In the genomic region with DNA sequence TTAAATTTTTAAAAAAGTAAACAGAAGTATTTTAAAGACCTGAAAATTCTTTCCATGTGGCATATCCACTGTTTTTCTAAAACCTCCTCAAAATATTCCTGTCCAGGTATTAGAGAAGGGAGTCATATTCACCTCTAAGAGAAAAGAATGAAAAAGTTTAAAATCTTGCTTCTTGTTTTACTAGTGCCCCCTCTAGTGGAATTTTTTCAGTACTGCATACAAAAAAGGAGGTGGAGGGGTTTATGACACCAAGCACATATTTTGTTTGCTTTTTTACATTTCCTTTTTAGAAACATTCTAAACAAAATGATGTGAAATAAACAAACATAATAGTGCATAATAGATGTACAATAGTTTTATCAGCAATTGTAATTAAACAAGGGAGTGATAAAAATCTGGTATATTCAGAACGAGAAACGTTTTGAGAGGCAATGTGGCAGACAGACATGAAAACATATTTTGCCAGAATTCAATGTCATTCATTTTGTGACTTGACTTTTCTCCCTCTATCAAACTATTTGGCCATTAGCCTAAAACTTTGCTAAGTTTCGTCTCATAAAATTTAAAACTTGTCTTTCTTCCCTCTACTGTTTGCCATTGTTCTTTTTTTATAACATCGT, we compare ENCODE assay signal across 8 cellular contexts.
A peak's percentile ranks its signal among the peaks of the same experiment; 100 is the strongest.
DNase-seq lines count a peak whose midpoint lies in the region; ATAC-seq, FAIRE-seq and TF ChIP-seq lines count a peak whose summit lies in the region.

No MANE protein-coding gene starts in this region.

- POLR2A ChIA-PET in Panc1 (lab: Charles Lee), result no interaction called here

- in situ Hi-C loops in Panc1 (cut with HindIII; ENCODE audit: low pct_unique_long_range_greater_than_20kb, low sequenced_read_pairs), result no loop called here

- H3K4me1 ChIP-seq in Panc1 (ENCODE audit: control insufficient read depth, insufficient read depth, low read length) (no peaks in the 10 kb centered on the region), esophagus squamous epithelium (no peaks in the 10 kb centered on the region)

- H3K4me3 ChIP-seq in Panc1 (ENCODE audit: low read depth in 2 of 2, low read length in 2 of 2) (no peak overlapping the region), esophagus squamous epithelium (no peak overlapping the region), retinal pigment epithelial cell (ENCODE audit: low read length) (no peak overlapping the region)

- no peaks in the 10 kb centered on the region for H3K27me3 ChIP-seq in Panc1 (ENCODE audit: control insufficient read depth, insufficient read depth, low read length)
- H3K27me3 ChIP-seq in esophagus squamous epithelium, result no peaks in the 10 kb centered on the region

- H3K4me3 Mint-ChIP-seq in HFFc6, result no peak overlapping the region
- H3K4me3 Mint-ChIP-seq in activated T-helper 1 cell treated with anti-CD3 and anti-CD28 coated beads, Interleukin-12 subunit alpha, Interleukin-12 subunit beta, Interleukin-2, Interleukin-4 antibody, amounts not matched to agents 30 ng/mL and 10 ng/mL and 1 ng/mL, durations not matched to agents 14 hours and 24 hours and 36 hours, result no peak overlapping the region

- H3K9me3 ChIP-seq in Panc1 (ENCODE audit: control insufficient read depth, insufficient read depth, low read depth, low read length) (no peaks in the 10 kb centered on the region), esophagus squamous epithelium (no peaks in the 10 kb centered on the region)

- FAIRE-seq in D721Med (lab: Jason Lieb, UNC), result peak; percentile 11

- CTCF ChIA-PET in Panc1 (lab: Charles Lee), result no interaction called here

- TF ChIP-seq CTCF in D721Med (IDR thresholded peaks at IDR 0.05; ENCODE audit: insufficient read depth, missing control alignments), result peak; percentile 68
- peak; percentile 91 for TF ChIP-seq CTCF in HFFc6 (IDR thresholded peaks at IDR 0.05)
- peak; percentile 76; the same call in 1 of the 2 replicates for TF ChIP-seq CTCF in Panc1 (IDR thresholded peaks at IDR 0.05)
- TF ChIP-seq CTCF in esophagus squamous epithelium (IDR thresholded peaks at IDR 0.05), result peak in 5 of 6 experiments; percentile 15 to 80 (median 67)
- TF ChIP-seq CTCF in retinal pigment epithelial cell (conservative IDR thresholded peaks at IDR 0.05; ENCODE audit: low read depth, low read length), result peak; percentile 71

- H3K36me3 ChIP-seq in Panc1 (ENCODE audit: control insufficient read depth, insufficient read depth, low read length), result no peaks in the 10 kb centered on the region
- no peaks in the 10 kb centered on the region for H3K36me3 ChIP-seq in esophagus squamous epithelium

- no peaks in the 10 kb centered on the region; the same call in 1 of the 2 replicates for H3K27me3 Mint-ChIP-seq in HFFc6 (ENCODE audit: insufficient read depth)
- H3K27me3 Mint-ChIP-seq in activated T-helper 1 cell treated with anti-CD3 and anti-CD28 coated beads, Interleukin-12 subunit alpha, Interleukin-12 subunit beta, Interleukin-2, Interleukin-4 antibody, amounts not matched to agents 30 ng/mL and 10 ng/mL and 1 ng/mL, durations not matched to agents 14 hours and 24 hours and 36 hours (ENCODE audit: insufficient read depth), result no peaks in the 10 kb centered on the region

- no peaks in the 10 kb centered on the region for H3K4me1 Mint-ChIP-seq in HFFc6 (ENCODE audit: low read depth)
- no peaks in the 10 kb centered on the region for H3K4me1 Mint-ChIP-seq in activated T-helper 1 cell treated with anti-CD3 and anti-CD28 coated beads, Interleukin-12 subunit alpha, Interleukin-12 subunit beta, Interleukin-2, Interleukin-4 antibody, amounts not matched to agents 30 ng/mL and 10 ng/mL and 1 ng/mL, durations not matched to agents 14 hours and 24 hours and 36 hours (ENCODE audit: low read depth)

- 49 to 69% methylated on average over 4 of the region's 4 CpGs for WGBS in esophagus squamous epithelium, 2 donors

- no peaks in the 10 kb centered on the region for H3K36me3 Mint-ChIP-seq in HFFc6 (ENCODE audit: low read depth)
- H3K36me3 Mint-ChIP-seq in activated T-helper 1 cell treated with anti-CD3 and anti-CD28 coated beads, Interleukin-12 subunit alpha, Interleukin-12 subunit beta, Interleukin-2, Interleukin-4 antibody, amounts not matched to agents 30 ng/mL and 10 ng/mL and 1 ng/mL, durations not matched to agents 14 hours and 24 hours and 36 hours (ENCODE audit: low read depth), result no peaks in the 10 kb centered on the region

- H3K27ac ChIP-seq in Panc1 (ENCODE audit: low read length) (no peak overlapping the region), esophagus squamous epithelium (no peak overlapping the region)

- TF ChIP-seq POLR2A in esophagus squamous epithelium (IDR thresholded peaks at IDR 0.05), result no peak

- intact Hi-C loops in Panc1 (cut with micrococcal nuclease; ENCODE audit: unreplicated experiment), result loop anchor here (1.0 to 2.0 kb wide), 2 partner anchors 337 to 474 kb away; no protein-coding TSS in a partner anchor
- intact Hi-C loops in esophagus squamous epithelium (cut with DNase I), result no loop called here
- intact Hi-C loops in activated T-helper 1 cell treated with anti-CD3 and anti-CD28 coated beads, Interleukin-12 subunit alpha, Interleukin-12 subunit beta, Interleukin-2, Interleukin-4 antibody, amounts not matched to agents 30 ng/mL and 10 ng/mL and 1 ng/mL, durations not matched to agents 14 hours and 24 hours and 36 hours (cut with micrococcal nuclease), result loop anchor here (1.0 kb wide), 1 partner anchor 473 kb away; no protein-coding TSS in a partner anchor

- peaks cover 8% of the 10 kb centered on the region for H3K9me3 Mint-ChIP-seq in HFFc6
- H3K9me3 Mint-ChIP-seq in activated T-helper 1 cell treated with anti-CD3 and anti-CD28 coated beads, Interleukin-12 subunit alpha, Interleukin-12 subunit beta, Interleukin-2, Interleukin-4 antibody, amounts not matched to agents 30 ng/mL and 10 ng/mL and 1 ng/mL, durations not matched to agents 14 hours and 24 hours and 36 hours, result no peaks in the 10 kb centered on the region

- H3K27ac Mint-ChIP-seq in HFFc6, result no peak overlapping the region
- H3K27ac Mint-ChIP-seq in activated T-helper 1 cell treated with anti-CD3 and anti-CD28 coated beads, Interleukin-12 subunit alpha, Interleukin-12 subunit beta, Interleukin-2, Interleukin-4 antibody, amounts not matched to agents 30 ng/mL and 10 ng/mL and 1 ng/mL, durations not matched to agents 14 hours and 24 hours and 36 hours, result no peak overlapping the region

- DNase-seq in D721Med (ENCODE audit: insufficient read length, low spot score) (no peak), HFFc6 (peak; percentile 10), Panc1 (ENCODE audit: low read depth, low spot score) (peak; percentile 13), esophagus squamous epithelium (lab: John Stamatoyannopoulos, UW) (no peak), retinal pigment epithelial cell (ENCODE audit: low read depth) (peak; percentile 2), NCI-H1048 (lab: John Stamatoyannopoulos, UW) (no peak)
- DNase-seq in activated T-helper 1 cell treated with anti-CD3 and anti-CD28 coated beads, Interleukin-12 subunit alpha, Interleukin-12 subunit beta, Interleukin-2, Interleukin-4 antibody, amounts not matched to agents 30 ng/mL and 10 ng/mL and 1 ng/mL, durations not matched to agents 14 hours and 24 hours and 36 hours (ENCODE audit: low spot score), result no peak

- ATAC-seq in Panc1, result no peak
- no peak for ATAC-seq in activated CD4-positive, CD25-positive, alpha-beta regulatory T cell treated with anti-CD3 and anti-CD28 coated beads, Interleukin-2, amount 50 U/mL, for 24 hours

- BruUV-seq in Panc1 (replicated peaks; lab: Mats Ljungman, UMichigan), result no TSS peak

Comparison
In these comparisons a context has a peak if more than half of its experiments do, and no peak if none do; other contexts are left out.
1. DNase-seq: peak in HFFc6 (single experiment), Panc1 (single experiment) and retinal pigment epithelial cell (single experiment); none in D721Med (single experiment), esophagus squamous epithelium (single experiment), NCI-H1048 (single experiment) and activated T-helper 1 cell treated with anti-CD3 and anti-CD28 coated beads, Interleukin-12 subunit alpha, Interleukin-12 subunit beta, Interleukin-2, Interleukin-4 antibody, amounts not matched to agents 30 ng/mL and 10 ng/mL and 1 ng/mL, durations not matched to agents 14 hours and 24 hours and 36 hours (single experiment).
2. Peak in every context shown above with its lines, with median percentiles within 50 percentile points of each other: CTCF ChIP-seq.